In genomic region chr3:127254730-127255129, GRCh38 we compare ENCODE assay signal across 10 cellular contexts. TPM values are rescaled to one million over a fixed set of nuclear protein-coding genes. Genes with fewer than 3 reads are reported as not detected.
DNase-seq lines count a peak whose midpoint lies in the region; ATAC-seq, FAIRE-seq and TF ChIP-seq lines count a peak whose summit lies in the region.
"Had no signal": no experiment of that assay in that cellular context is flagged by ENCODE, and none has a peak within 500 bp of the region (broad histone marks: within the 10 kb centered on the region; RNA-seq: fewer than 3 reads in every experiment).

No MANE protein-coding gene starts in this region.

- ATAC-seq in RWPE2 (ENCODE audit: low read depth) (0 out of 3 replicates have a peak, but pooled peaks have one; percentile 36), left colon (peak; percentile 49), HG03432 (IDR thresholded peaks at IDR 0.05; ENCODE audit: unreplicated experiment) (no peak), GM18870 (IDR thresholded peaks at IDR 0.05; ENCODE audit: unreplicated experiment) (no peak)
- ATAC-seq: pancreas had no signal

- no peaks in the 10 kb centered on the region for H3K4me1 Mint-ChIP-seq in activated T-helper 2 cell treated with anti-CD3 and anti-CD28 coated beads, Interferon-gamma antibody, Interleukin-2, Interleukin-4, amounts not matched to agents 10 μg/mL and 5 μg/mL and 100 μg/mL, durations not matched to agents 14 hours and 24 hours and 36 hours (ENCODE audit: low read depth)

- H3K4me1 ChIP-seq in RWPE2 (ENCODE audit: insufficient read depth, poor library complexity, severe bottlenecking) = no peaks in the 10 kb centered on the region
- H3K4me1 ChIP-seq: pancreas had no signal

- no peaks in the 10 kb centered on the region for H3K36me3 Mint-ChIP-seq in activated T-helper 2 cell treated with anti-CD3 and anti-CD28 coated beads, Interferon-gamma antibody, Interleukin-2, Interleukin-4, amounts not matched to agents 10 μg/mL and 5 μg/mL and 100 μg/mL, durations not matched to agents 14 hours and 24 hours and 36 hours (ENCODE audit: low read depth)

- no peak overlapping the region for H3K27ac Mint-ChIP-seq in activated T-helper 2 cell treated with anti-CD3 and anti-CD28 coated beads, Interferon-gamma antibody, Interleukin-2, Interleukin-4, amounts not matched to agents 10 μg/mL and 5 μg/mL and 100 μg/mL, durations not matched to agents 14 hours and 24 hours and 36 hours

- H3K27me3 Mint-ChIP-seq in activated T-helper 2 cell treated with anti-CD3 and anti-CD28 coated beads, Interferon-gamma antibody, Interleukin-2, Interleukin-4, amounts not matched to agents 10 μg/mL and 5 μg/mL and 100 μg/mL, durations not matched to agents 14 hours and 24 hours and 36 hours (ENCODE audit: low read depth) = no peaks in the 10 kb centered on the region

- peaks cover 7% of the 10 kb centered on the region for H3K9me3 Mint-ChIP-seq in activated T-helper 2 cell treated with anti-CD3 and anti-CD28 coated beads, Interferon-gamma antibody, Interleukin-2, Interleukin-4, amounts not matched to agents 10 μg/mL and 5 μg/mL and 100 μg/mL, durations not matched to agents 14 hours and 24 hours and 36 hours

- H3K4me3 Mint-ChIP-seq in activated T-helper 2 cell treated with anti-CD3 and anti-CD28 coated beads, Interferon-gamma antibody, Interleukin-2, Interleukin-4, amounts not matched to agents 10 μg/mL and 5 μg/mL and 100 μg/mL, durations not matched to agents 14 hours and 24 hours and 36 hours (ENCODE audit: low read depth) = no peak overlapping the region

- intact Hi-C loops in left colon (cut with DNase I, micrococcal nuclease) = no loop called here
- intact Hi-C loops in activated T-helper 2 cell treated with anti-CD3 and anti-CD28 coated beads, Interferon-gamma antibody, Interleukin-2, Interleukin-4, amounts not matched to agents 10 μg/mL and 5 μg/mL and 100 μg/mL, durations not matched to agents 14 hours and 24 hours and 36 hours (cut with micrococcal nuclease) = no loop called here

- no peak for DNase-seq in AG09319 (ENCODE audit: extremely low read depth, low read depth)
- peak; percentile 8 for DNase-seq in GM18507 (ENCODE audit: extremely low spot score, insufficient read length, low read depth)
- DNase-seq in RWPE2 (ENCODE audit: low spot score) = no peak
- peak in 1 of 2 donors; percentile 13 for DNase-seq in left colon
- no peak for DNase-seq in activated T-helper 2 cell treated with anti-CD3 and anti-CD28 coated beads, Interferon-gamma antibody, Interleukin-2, Interleukin-4, amounts not matched to agents 10 μg/mL and 5 μg/mL and 100 μg/mL, durations not matched to agents 14 hours and 24 hours and 36 hours (ENCODE audit: low spot score)
- DNase-seq in T-helper 2 cell = no peak
- DNase-seq: pancreas had no signal

- H3K9me3 ChIP-seq in RWPE2 (ENCODE audit: severe bottlenecking) = no peaks in the 10 kb centered on the region
- H3K9me3 ChIP-seq: pancreas had no signal

- H3K27ac ChIP-seq in RWPE2 (ENCODE audit: poor library complexity, severe bottlenecking) = no peak overlapping the region
- H3K27ac ChIP-seq: pancreas had no signal

- H3K4me3 ChIP-seq in RWPE2 (ENCODE audit: severe bottlenecking) = no peak overlapping the region
- H3K4me3 ChIP-seq: pancreas had no signal

- peak; percentile 8 for TF ChIP-seq CTCF in AG09319 (IDR thresholded peaks at IDR 0.05; ENCODE audit: low read depth, low read length)
- TF ChIP-seq CTCF in RWPE2 (IDR thresholded peaks at IDR 0.05; ENCODE audit: poor library complexity, severe bottlenecking) = peak; percentile 51

- no peaks in the 10 kb centered on the region for H3K27me3 ChIP-seq in RWPE2 (ENCODE audit: insufficient read depth, poor library complexity, severe bottlenecking)
- H3K27me3 ChIP-seq: pancreas had no signal

- FAIRE-seq in GM18507 (lab: Jason Lieb, UNC) = no peak
- FAIRE-seq: H1, pancreas had no signal

- no peaks in the 10 kb centered on the region for H3K36me3 ChIP-seq in RWPE2 (ENCODE audit: low read depth)
- H3K36me3 ChIP-seq: pancreas had no signal

RNA-seq across cellular contexts. Expression of gene PRR20G, which starts 33.1 kb away (rescaled TPM):
- not detected for total RNA-seq in left colon
- not detected in 2 replicates for total RNA-seq in activated T-helper 2 cell treated with anti-CD3 and anti-CD28 coated beads, Interferon-gamma antibody, Interleukin-2, Interleukin-4, amounts not matched to agents 10 μg/mL and 5 μg/mL and 100 μg/mL, durations not matched to agents 14 hours and 24 hours and 36 hours
- total RNA-seq: H1, pancreas had no signal

Comparison
In these comparisons a context has a peak if more than half of its experiments do, and no peak if none do; other contexts are left out.
1. ATAC-seq: peak in RWPE2 (single experiment) and left colon (single experiment); none in HG03432 (single experiment) and GM18870 (single experiment).